32 cellular contexts compared by ENCODE assay signal in the genomic region with DNA sequence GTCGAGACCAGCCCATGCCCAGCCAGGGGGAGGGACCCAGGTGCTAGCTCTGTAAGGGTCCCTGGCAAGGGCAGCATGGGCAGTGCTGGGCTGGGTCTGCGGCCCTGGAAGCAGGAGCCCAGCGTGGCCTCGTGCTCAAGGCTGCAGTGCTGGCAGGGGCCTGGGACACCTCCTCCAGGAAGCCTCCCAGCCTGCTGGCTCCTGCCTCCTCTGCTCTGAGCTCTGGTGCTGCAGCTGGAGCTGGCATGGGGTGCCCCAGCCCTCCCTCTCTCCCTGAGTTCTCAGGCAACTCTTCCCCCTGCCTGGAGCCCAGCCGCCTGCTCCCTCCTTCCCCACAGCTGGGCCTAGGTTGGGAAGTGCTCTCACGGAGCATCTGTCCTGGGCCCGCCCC. TPM values are rescaled to one million over a fixed set of nuclear protein-coding genes. Genes with fewer than 3 reads are reported as not detected.
"Had no signal": no experiment of that assay in that cellular context is flagged by ENCODE, and none has a peak within 500 bp of the region (broad histone marks: within the 10 kb centered on the region; RNA-seq: fewer than 3 reads in every experiment).

No MANE protein-coding gene starts in this region.

- H3K4me3 ChIP-seq: coronary artery, dorsolateral prefrontal cortex, esophagus squamous epithelium, gastrocnemius medialis, heart right ventricle, left lung, lower lobe of right lung, mucosa of descending colon had no signal

- ATAC-seq: gastrocnemius medialis, heart right ventricle, left cardiac atrium, left lung, left ventricle myocardium superior, lower lobe of right lung, mucosa of descending colon had no signal

- H3K9me3 ChIP-seq: esophagus squamous epithelium, gastrocnemius medialis, heart right ventricle, left lung, lower lobe of right lung, mucosa of descending colon had no signal

- H3K27ac ChIP-seq: coronary artery, dorsolateral prefrontal cortex, esophagus squamous epithelium, gastrocnemius medialis, heart right ventricle, left lung, lower lobe of right lung had no signal

- FAIRE-seq: colon, endothelial cell of umbilical vein, islet of Langerhans, keratinocyte had no signal

- H3K27me3 ChIP-seq: gastrocnemius medialis had no signal

- H3K36me3 ChIP-seq: esophagus squamous epithelium, gastrocnemius medialis, heart right ventricle, left lung, lower lobe of right lung had no signal

- DNase-seq: dermis blood vessel endothelial cell; dorsolateral prefrontal cortex; effector CD4-positive, alpha-beta T cell; effector memory CD4-positive, alpha-beta T cell; esophagus squamous epithelium; foreskin fibroblast; foreskin melanocyte; gastrocnemius medialis; glutamatergic neuron; head of caudate nucleus; heart right ventricle; hippocampal formation; left cardiac atrium; left lung; left ventricle myocardium superior; lower lobe of right lung; mesenchymal stem cell; mucosa of descending colon; naive B cell had no signal

RNA-seq across cellular contexts. Expression of a gene that starts 6.8 kb away (rescaled TPM):
- total RNA-seq: dermis blood vessel endothelial cell, dorsolateral prefrontal cortex, endothelial cell of umbilical vein, epithelial cell of proximal tubule, esophagus squamous epithelium, gastrocnemius medialis, glomerular endothelial cell, kidney epithelial cell, left cardiac atrium, left lung, left ventricle myocardium superior, lower leg skin, lower lobe of right lung, lung microvascular endothelial cell, mesothelial cell of epicardium, mucosa of descending colon, myocyte had no signal
- polyA plus RNA-seq: endothelial cell of umbilical vein, keratinocyte had no signal

RNA-seq across cellular contexts. Expression of a gene that starts 15.0 kb away (rescaled TPM):
- polyA plus RNA-seq: keratinocyte had no signal

RNA-seq across cellular contexts. Expression of a gene that starts 17.4 kb away (rescaled TPM):
- total RNA-seq: dermis blood vessel endothelial cell, endothelial cell of umbilical vein, gastrocnemius medialis, heart right ventricle, kidney epithelial cell, left cardiac atrium, left ventricle myocardium superior, lower lobe of right lung, mesenteric fat pad, myocyte had no signal
- polyA plus RNA-seq: endothelial cell of umbilical vein had no signal
